Comparison of ENCODE assay signal across 12 cellular contexts in the genomic region with DNA sequence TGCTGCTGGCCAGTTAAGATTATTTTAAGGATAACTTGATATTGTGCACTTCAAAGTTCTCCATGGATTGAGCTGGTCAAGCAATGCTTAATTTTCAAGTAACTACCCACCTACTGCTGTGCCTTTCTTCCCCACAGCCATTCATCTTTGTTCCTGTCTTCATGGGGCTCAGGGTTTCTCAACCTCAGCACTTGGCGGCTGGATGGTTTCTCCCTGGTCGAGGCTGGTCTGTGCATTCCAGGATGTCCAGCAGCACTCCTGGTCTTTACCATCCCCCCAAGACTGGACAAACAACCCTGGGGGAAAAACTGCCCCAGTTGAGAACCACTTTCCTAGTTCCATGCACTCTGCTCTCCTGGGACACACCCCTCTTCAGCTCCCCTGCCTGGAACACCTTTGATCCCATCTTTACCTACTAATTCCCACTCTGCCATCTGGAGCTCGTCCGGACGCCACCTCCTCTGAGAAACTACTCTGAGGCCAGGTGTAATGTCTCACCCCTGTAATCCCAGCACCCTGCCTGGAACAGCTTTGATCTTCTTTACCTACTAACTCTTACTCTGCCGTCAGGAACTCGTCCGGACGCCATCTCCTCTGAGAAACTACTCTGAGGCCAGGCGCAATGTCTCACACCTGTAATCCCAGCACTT.
"Had no signal": no experiment of that assay in that cellular context is flagged by ENCODE, and none has a peak within 500 bp of the region (broad histone marks: within the 10 kb centered on the region; RNA-seq: fewer than 3 reads in every experiment).

No MANE protein-coding gene starts in this region.

- ATAC-seq: activated CD4-positive, alpha-beta T cell treated with anti-CD3 and anti-CD28 coated beads for 36 hours; activated CD8-positive, alpha-beta T cell treated with anti-CD3 and anti-CD28 coated beads for 36 hours; foreskin keratinocyte had no signal

- H3K27ac ChIP-seq: ascending aorta, foreskin keratinocyte, testis had no signal

- H3K36me3 ChIP-seq: ascending aorta, heart right ventricle, uterus had no signal

- FAIRE-seq: keratinocyte had no signal

- DNase-seq: activated CD4-positive, alpha-beta T cell treated with anti-CD3 and anti-CD28 coated beads for 36 hours; activated CD8-positive, alpha-beta memory T cell treated with anti-CD3 and anti-CD28 coated beads, Interleukin-2, amount 50 U/mL, for 4 hours; activated CD8-positive, alpha-beta T cell treated with anti-CD3 and anti-CD28 coated beads for 36 hours; foreskin keratinocyte; heart right ventricle; stimulated activated CD4-positive, alpha-beta T cell treated with anti-CD3 and anti-CD28 coated beads, Interleukin-2, amount 100 ng/mL, for 48 hours; stimulated activated naive CD4-positive, alpha-beta T cell treated with Interleukin-2 at 50 U/mL for 16 hours; T-helper 9 cell; testis; uterus had no signal

- H3K9me3 ChIP-seq: ascending aorta, heart right ventricle, testis, uterus had no signal

- H3K27me3 ChIP-seq: ascending aorta, foreskin keratinocyte, testis, uterus had no signal

- H3K4me3 ChIP-seq: ascending aorta, testis, uterus had no signal
